Comparison of ENCODE assay signal across 8 cellular contexts in the genomic region with DNA sequence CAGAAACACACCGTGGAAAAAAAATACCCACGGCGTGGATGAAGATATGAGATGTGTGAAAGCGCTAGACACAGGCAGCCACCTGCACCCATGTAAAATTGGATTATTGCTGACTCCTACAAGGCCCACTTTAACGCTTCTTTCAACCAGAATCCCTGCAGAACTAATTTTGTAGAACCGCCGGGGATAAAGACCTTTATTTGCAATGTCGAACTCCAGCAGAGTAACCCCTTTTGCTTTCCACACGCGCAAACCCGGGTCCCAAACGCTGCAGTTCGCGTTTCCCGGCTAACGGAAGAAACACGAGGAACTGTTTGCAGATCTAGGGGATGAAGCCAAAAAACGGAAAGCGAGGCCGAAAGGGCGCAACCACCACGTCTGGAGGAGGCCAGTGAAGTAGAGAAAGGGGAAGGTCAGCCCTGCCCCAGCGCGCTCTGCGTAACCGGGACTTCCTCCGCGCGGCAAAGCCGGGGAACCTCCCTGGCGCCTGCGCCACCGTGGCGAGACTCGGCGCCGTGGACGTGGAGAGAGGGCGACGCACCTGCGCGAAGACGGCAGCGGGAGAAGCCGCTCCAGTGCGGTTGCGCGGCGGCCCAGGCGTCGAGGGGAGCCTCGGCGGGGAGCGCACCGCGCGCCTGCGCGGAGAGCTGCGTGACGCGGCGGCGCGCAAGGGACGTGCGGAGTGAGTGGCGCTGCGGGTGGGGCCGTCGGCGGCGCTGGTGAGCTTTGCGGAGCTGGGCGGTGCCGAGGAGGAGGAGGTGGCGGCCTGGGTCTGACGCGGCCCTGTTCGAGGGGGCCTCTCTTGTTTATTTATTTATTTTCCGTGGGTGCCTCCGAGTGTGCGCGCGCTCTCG. TPM values are rescaled to one million over a fixed set of nuclear protein-coding genes. Genes with fewer than 3 reads are reported as not detected.
DNase-seq lines count a peak whose midpoint lies in the region; ATAC-seq, FAIRE-seq and TF ChIP-seq lines count a peak whose summit lies in the region.

PPP1CB (plus strand) TSS at position 729 of the 854 bp plus-strand sequence. CDS start 295 bp downstream, outside the sequence.

- no peaks in the 10 kb centered on the region for H3K9me1 ChIP-seq in keratinocyte (ENCODE audit: control insufficient read depth, extremely low read depth, insufficient read depth, low read length)

- peak within 1 kb of the TSS; percentile 90 for H3K4me3 Mint-ChIP-seq in central memory CD8-positive, alpha-beta T cell

- H4K20me1 ChIP-seq in keratinocyte (ENCODE audit: control insufficient read depth, extremely low read depth, insufficient read depth, low read length) = peaks cover 15% of the 10 kb centered on the region

- peak within 1 kb of the TSS; percentile 85 for H2AFZ ChIP-seq in keratinocyte (ENCODE audit: control insufficient read depth, low read length)

- H3K27ac ChIP-seq in keratinocyte (ENCODE audit: control insufficient read depth, insufficient read depth, low read length) = peak within 1 kb of the TSS; percentile 96

- dilution Hi-C loops in keratinocyte (cut with MboI; ENCODE audit: extremely low pct_ligation_motif_present, low sequenced_read_pairs) = no loop called here

- peaks cover 0 to 4% of the 10 kb centered on the region in 2 experiments for H3K36me3 ChIP-seq in keratinocyte (ENCODE audit: control insufficient read depth in 2 of 2, extremely low read depth in 1 of 2, insufficient read depth in 2 of 2, low read length in 2 of 2)

- ATAC-seq in GM19025 (IDR thresholded peaks at IDR 0.05; ENCODE audit: low read depth, unreplicated experiment) = peak; percentile 83
- ATAC-seq in HG03342 (IDR thresholded peaks at IDR 0.05; ENCODE audit: unreplicated experiment) = peak; percentile 86
- ATAC-seq in central memory CD8-positive, alpha-beta T cell (replicated peaks; ENCODE audit: extremely low read depth, poor library complexity, severe bottlenecking) = peak; percentile 87

- H3K9me3 ChIP-seq in keratinocyte (ENCODE audit: control insufficient read depth, low read depth, low read length) = no peaks in the 10 kb centered on the region

- peaks cover 31% of the 10 kb centered on the region for H3K4me1 ChIP-seq in keratinocyte (ENCODE audit: control insufficient read depth, extremely low read depth, insufficient read depth, low read length)

- FAIRE-seq in keratinocyte (lab: Jason Lieb, UNC) = no peak

- peak within 1 kb of the TSS; percentile 99 for H3K9ac ChIP-seq in keratinocyte (ENCODE audit: control insufficient read depth, extremely low read depth, insufficient read depth, low read length)

- H3K36me3 Mint-ChIP-seq in central memory CD8-positive, alpha-beta T cell (ENCODE audit: insufficient read depth) = peaks cover 29% of the 10 kb centered on the region

- H3K4me2 ChIP-seq in keratinocyte (ENCODE audit: control insufficient read depth, extremely low read depth, insufficient read depth, low read depth, low read length) = peak within 1 kb of the TSS; percentile 98

- H3K27me3 ChIP-seq in keratinocyte (ENCODE audit: control insufficient read depth, extremely low read depth, insufficient read depth, low read length) = no peaks in the 10 kb centered on the region

- H3K27ac Mint-ChIP-seq in central memory CD8-positive, alpha-beta T cell (ENCODE audit: low read depth) = peak within 1 kb of the TSS; percentile 97

- H3K79me2 ChIP-seq in keratinocyte (ENCODE audit: control insufficient read depth, insufficient read depth, low read length) = peaks cover 45% of the 10 kb centered on the region

- DNase-seq in AG10803 (ENCODE audit: low read depth) (peak; percentile 96), NCI-H345 treated with DMSO at 0.1 percent for 48 hours (lab: John Stamatoyannopoulos, UW; ENCODE audit: unreplicated experiment) (peak; percentile 88), keratinocyte (ENCODE audit: low read depth, low spot score) (peak; percentile 73)
- peak; percentile 90 for DNase-seq in activated CD4-positive, CD25-positive, alpha-beta regulatory T cell treated with anti-CD3 and anti-CD28 coated beads, Interleukin-2, amount 50 U/mL, for 16 hours (ENCODE audit: low read depth, low spot score)
- DNase-seq in central memory CD8-positive, alpha-beta T cell (ENCODE audit: low spot score in 2 of 2) = peak; percentile 91 to 97
- peak; percentile 94 to 95 for DNase-seq in stimulated activated CD4-positive, alpha-beta T cell treated with anti-CD3 and anti-CD28 coated beads, Interleukin-15, amount 100 ng/mL, for 1 hour (ENCODE audit: low read depth in 1 of 2, low spot score in 1 of 2)

- peak; percentile 27 for TF ChIP-seq CTCF in AG10803 (conservative IDR thresholded peaks at IDR 0.05; ENCODE audit: low read length)
- TF ChIP-seq CTCF in keratinocyte (optimal IDR thresholded peaks at IDR 0.05 in 1 of 3, IDR thresholded peaks at IDR 0.05 in 1 of 3, conservative IDR thresholded peaks at IDR 0.05 in 1 of 3; ENCODE audit: extremely low read depth in 1 of 3, insufficient read depth in 2 of 3, low read length in 3 of 3) = peak in 2 of 3 experiments; percentile 34 to 62

- no peaks in the 10 kb centered on the region for H3K9me3 Mint-ChIP-seq in central memory CD8-positive, alpha-beta T cell

- no peaks in the 10 kb centered on the region for H3K27me3 Mint-ChIP-seq in central memory CD8-positive, alpha-beta T cell

- peak within 1 kb of the TSS; percentile 87 for H3K4me3 ChIP-seq in AG10803 (ENCODE audit: low read length)
- peak within 1 kb of the TSS; percentile 92 to 98 (median 98) for H3K4me3 ChIP-seq in keratinocyte (ENCODE audit: control insufficient read depth in 2 of 3, extremely low read depth in 1 of 3, insufficient read depth in 2 of 3, low read depth in 1 of 3, low read length in 3 of 3)

- H3K4me1 Mint-ChIP-seq in central memory CD8-positive, alpha-beta T cell = peaks cover 59% of the 10 kb centered on the region

RNA-seq across cellular contexts. Expression of gene PPP1CB, which starts in this region (rescaled TPM):
- polyA plus RNA-seq in keratinocyte = 91.1 to 157 TPM (median 122 TPM) in 3 replicates
- polyA plus RNA-seq in keratinocyte (2011; ENCODE audit: low read depth) = 328 TPM
- polyA plus RNA-seq in keratinocyte (2011; cell fraction: cytosol; rRNA removed) = 82.8 and 147 TPM in 2 replicates
- polyA plus RNA-seq in keratinocyte (2011; cell fraction: nucleus; rRNA removed) = 52.5 and 84.9 TPM in 2 replicates
- polyA plus RNA-seq in keratinocyte (2012; ENCODE audit: low replicate concordance) = 140 and 187 TPM in 2 replicates
- 54.9 to 251 TPM (median 178 TPM) in 3 replicates for polyA minus RNA-seq in keratinocyte
- polyA minus RNA-seq in keratinocyte (2011; cell fraction: cytosol; rRNA and poly(A)+ RNA removed) = 219 TPM
- polyA minus RNA-seq in keratinocyte (2011; cell fraction: nucleus; rRNA and poly(A)+ RNA removed) = 69.6 and 143 TPM in 2 replicates

Comparison
In these comparisons a context has a peak if more than half of its experiments do, and no peak if none do; other contexts are left out.
1. Peak in every context shown above with its lines: DNase-seq, ATAC-seq, H3K4me3 ChIP-seq and H3K27ac ChIP-seq.